ENCODE assay signal across 11 cellular contexts in the genomic region with DNA sequence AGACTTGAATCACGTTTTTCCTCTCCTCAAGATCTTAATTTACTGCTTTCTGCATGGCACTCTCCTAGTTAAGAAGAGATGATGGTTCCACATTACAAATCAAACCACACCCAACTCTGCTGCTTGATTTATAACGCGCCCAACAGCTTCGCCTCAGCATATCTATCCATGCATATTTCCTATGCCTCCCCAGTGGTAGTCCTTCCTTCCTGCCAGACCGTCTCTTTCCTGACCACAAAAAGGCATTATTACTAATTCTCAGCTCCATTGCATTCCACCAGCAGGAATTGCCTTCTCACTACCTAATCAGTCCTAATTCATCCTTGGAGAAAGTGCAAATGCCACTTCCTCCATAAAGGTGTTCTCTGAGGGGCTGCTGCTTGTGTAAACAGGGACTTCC.
DNase-seq lines count a peak whose midpoint lies in the region; TF ChIP-seq lines count a peak whose summit lies in the region.
"Had no signal": no experiment of that assay in that cellular context is flagged by ENCODE, and none has a peak within 500 bp of the region (broad histone marks: within the 10 kb centered on the region; RNA-seq: fewer than 3 reads in every experiment).

No MANE protein-coding gene starts in this region.

- no TSS peak for BruUV-seq in MCF 10A (replicated peaks; lab: Mats Ljungman, UMichigan)

- H3K4me3 Mint-ChIP-seq in MCF 10A (ENCODE audit: unreplicated experiment) (no peak overlapping the region), chondrocyte (ENCODE audit: unreplicated experiment) (no peak overlapping the region), mesothelial cell of epicardium (no peak overlapping the region)
- H3K4me3 Mint-ChIP-seq: T-helper 1 cell treated with Interleukin-12 subunit alpha and Interleukin-12 subunit beta and Interleukin-4 antibody, amounts not matched to agents 30 μg/mL and 1 μg/mL, for 36 hours had no signal

- H3K27me3 ChIP-seq in breast epithelium = no peaks in the 10 kb centered on the region
- H3K27me3 ChIP-seq in skeletal muscle satellite cell (ENCODE audit: control insufficient read depth, insufficient read depth, low read length) = no peaks in the 10 kb centered on the region

- no peaks in the 10 kb centered on the region for H3K9me3 ChIP-seq in breast epithelium
- H3K9me3 ChIP-seq in skeletal muscle satellite cell (replicated peaks; ENCODE audit: low read length) = no peaks in the 10 kb centered on the region

- peak overlapping the region; percentile 39 for H3K4me2 ChIP-seq in skeletal muscle satellite cell (ENCODE audit: low read length)

- H3K9ac ChIP-seq in skeletal muscle satellite cell (ENCODE audit: low read depth, low read length) = peak overlapping the region; percentile 67

- H3K4me1 Mint-ChIP-seq in MCF 10A (ENCODE audit: insufficient read depth, unreplicated experiment) (peaks cover 25% of the 10 kb centered on the region), chondrocyte (ENCODE audit: low read depth) (peaks cover 32% of the 10 kb centered on the region), mesothelial cell of epicardium (peaks cover 16% of the 10 kb centered on the region)

- no peaks in the 10 kb centered on the region for H3K9me3 Mint-ChIP-seq in MCF 10A (ENCODE audit: unreplicated experiment)
- no peaks in the 10 kb centered on the region for H3K9me3 Mint-ChIP-seq in chondrocyte (ENCODE audit: low read depth)
- no peaks in the 10 kb centered on the region for H3K9me3 Mint-ChIP-seq in mesothelial cell of epicardium
- H3K9me3 Mint-ChIP-seq: activated T-helper 2 cell treated with anti-CD3 and anti-CD28 coated beads, Interferon-gamma antibody, Interleukin-2, Interleukin-4, amounts not matched to agents 10 μg/mL and 5 μg/mL and 100 μg/mL, durations not matched to agents 14 hours and 24 hours and 36 hours; T-helper 1 cell treated with Interleukin-12 subunit alpha and Interleukin-12 subunit beta and Interleukin-4 antibody, amounts not matched to agents 30 μg/mL and 1 μg/mL, for 36 hours had no signal

- H3K36me3 Mint-ChIP-seq in MCF 10A (ENCODE audit: insufficient read depth, unreplicated experiment) (no peaks in the 10 kb centered on the region), chondrocyte (ENCODE audit: low read depth) (no peaks in the 10 kb centered on the region), mesothelial cell of epicardium (no peaks in the 10 kb centered on the region)

- CTCF ChIA-PET in MCF 10A (lab: Yijun Ruan, JAX) = interaction anchor here (0.6 to 3.7 kb wide), 7 partner anchors 14 to 222 kb away, joined by 3 to 13 read pairs (median 3); no protein-coding TSS in a partner anchor

- H3K27ac ChIP-seq in breast epithelium = no peak overlapping the region

- no peak overlapping the region for H3K4me3 ChIP-seq in breast epithelium
- H3K4me3 ChIP-seq in skeletal muscle satellite cell (ENCODE audit: low read length) = no peak overlapping the region

- no peak for TF ChIP-seq POLR2A in breast epithelium (IDR thresholded peaks at IDR 0.05)

- H3K27ac Mint-ChIP-seq in MCF 10A (ENCODE audit: low read depth, unreplicated experiment) (peak overlapping the region; percentile 68), chondrocyte (ENCODE audit: unreplicated experiment) (peak overlapping the region; percentile 22), mesothelial cell of epicardium (no peak overlapping the region)
- H3K27ac Mint-ChIP-seq: activated T-helper 2 cell treated with anti-CD3 and anti-CD28 coated beads, Interferon-gamma antibody, Interleukin-2, Interleukin-4, amounts not matched to agents 10 μg/mL and 5 μg/mL and 100 μg/mL, durations not matched to agents 14 hours and 24 hours and 36 hours; T-helper 1 cell treated with Interleukin-12 subunit alpha and Interleukin-12 subunit beta and Interleukin-4 antibody, amounts not matched to agents 30 μg/mL and 1 μg/mL, for 36 hours had no signal

- intact Hi-C loops in MCF 10A (cut with micrococcal nuclease) (no loop called here), breast epithelium (cut with DNase I; ENCODE audit: low total_unique reads) (no loop called here)

- POLR2A ChIA-PET in MCF 10A (lab: Yijun Ruan, JAX) = interaction anchor here (0.6 to 4.0 kb wide), 8 partner anchors 13 to 1126 kb away, joined by 3 to 16 read pairs (median 4); no protein-coding TSS in a partner anchor

- TF ChIP-seq CTCF in MCF 10A (IDR thresholded peaks at IDR 0.05; ENCODE audit: unreplicated experiment) = no peak
- no peak for TF ChIP-seq CTCF in breast epithelium (IDR thresholded peaks at IDR 0.05)
- TF ChIP-seq CTCF in chondrocyte (IDR thresholded peaks at IDR 0.05) = no peak
- TF ChIP-seq CTCF in mesothelial cell of epicardium (IDR thresholded peaks at IDR 0.05; ENCODE audit: unreplicated experiment) = no peak

- DNase-seq in MCF 10A (ENCODE audit: unreplicated experiment) (no peak), breast epithelium (ENCODE audit: low spot score in 2 of 2) (no peak), NCI-H69 (lab: John Stamatoyannopoulos, UW) (peak; percentile 33), chondrocyte (ENCODE audit: low spot score) (no peak), mesothelial cell of epicardium (ENCODE audit: low spot score in 2 of 2, unreplicated experiment in 2 of 2) (no peak), HuH-7 (ENCODE audit: low spot score) (no peak)
- no peak for DNase-seq in activated effector memory CD4-positive, alpha-beta T cell treated with anti-CD3 and anti-CD28 coated beads, Interleukin-2, amount 50 U/mL, for 16 hours
- DNase-seq: effector memory CD4-positive, alpha-beta T cell had no signal

- H3K36me3 ChIP-seq in breast epithelium (no peaks in the 10 kb centered on the region), skeletal muscle satellite cell (ENCODE audit: insufficient read depth, low read length) (no peaks in the 10 kb centered on the region)

- no peaks in the 10 kb centered on the region for H3K27me3 Mint-ChIP-seq in MCF 10A (ENCODE audit: insufficient read depth, unreplicated experiment)
- H3K27me3 Mint-ChIP-seq in chondrocyte (ENCODE audit: low read depth) = no peaks in the 10 kb centered on the region
- peaks cover 12% of the 10 kb centered on the region for H3K27me3 Mint-ChIP-seq in mesothelial cell of epicardium (ENCODE audit: low read depth)

- H3K4me1 ChIP-seq in breast epithelium (no peaks in the 10 kb centered on the region), skeletal muscle satellite cell (ENCODE audit: control insufficient read depth, insufficient read depth, low read length) (peaks cover 62% of the 10 kb centered on the region)
